Comparison of ENCODE assay signal across 17 cellular contexts in genomic region chr6:170032197-170032596, GRCh38.
DNase-seq lines count a peak whose midpoint lies in the region; TF ChIP-seq lines count a peak whose summit lies in the region.
"Had no signal": no experiment of that assay in that cellular context is flagged by ENCODE, and none has a peak within 500 bp of the region (broad histone marks: within the 10 kb centered on the region; RNA-seq: fewer than 3 reads in every experiment).

No MANE protein-coding gene starts in this region.

- H3K27ac ChIP-seq in dorsolateral prefrontal cortex = no peak overlapping the region
- H3K27ac ChIP-seq: A549, thoracic aorta had no signal

- DNase-seq in activated naive CD4-positive, alpha-beta T cell treated with anti-CD3 and anti-CD28 coated beads, Interleukin-2, amount 50 U/mL, for 16 hours = peak; percentile 4
- no peak for DNase-seq in activated naive CD4-positive, alpha-beta T cell treated with Interleukin-2 at 50 U/mL for 16 hours
- DNase-seq in dorsolateral prefrontal cortex (peak in 8 of 10 donors; percentile 3 to 38 (median 12)), posterior vena cava (ENCODE audit: low spot score) (peak; percentile 65), ureter (ENCODE audit: low spot score) (peak; percentile 25), T-helper 9 cell (no peak), NOMO-1 (lab: John Stamatoyannopoulos, UW; ENCODE audit: unreplicated experiment in 2 of 2) (no peak), OCI-M1 (lab: John Stamatoyannopoulos, UW) (no peak)
- DNase-seq: amniotic stem cell, H9, mesenchymal stem cell, NCI-H146, NCI-H524, nucleus accumbens had no signal

- TF ChIP-seq CTCF in dorsolateral prefrontal cortex (IDR thresholded peaks at IDR 0.05 in 54 of 56, conservative IDR thresholded peaks at IDR 0.05 in 2 of 56; ENCODE audit: low read depth in 1 of 56, partially characterized antibody in 56 of 56) = no peak

- intact Hi-C loops in dorsolateral prefrontal cortex (cut with DNase I) = no loop called here
- intact Hi-C loops in posterior vena cava (cut with DNase I) = loop anchor here in 1 of 2 donors (10.0 kb wide), 1 partner anchor 1677 kb away; no protein-coding TSS in a partner anchor

- H3K4me3 ChIP-seq in dorsolateral prefrontal cortex = no peak overlapping the region
- H3K4me3 ChIP-seq: A549, smooth muscle cell, thoracic aorta had no signal

- no peaks in the 10 kb centered on the region for H3K27me3 ChIP-seq in dorsolateral prefrontal cortex

Comparison
In these comparisons a context has a peak if more than half of its experiments do, and no peak if none do; other contexts are left out.
1. DNase-seq: peak in activated naive CD4-positive, alpha-beta T cell treated with anti-CD3 and anti-CD28 coated beads, Interleukin-2, amount 50 U/mL, for 16 hours (single experiment), dorsolateral prefrontal cortex (8 of 10), posterior vena cava (single experiment) and ureter (single experiment); none in activated naive CD4-positive, alpha-beta T cell treated with Interleukin-2 at 50 U/mL for 16 hours (single experiment), T-helper 9 cell (single experiment), NOMO-1 (0 of 2) and OCI-M1 (single experiment).